ENCODE assay signal across 8 cellular contexts in the genomic region with DNA sequence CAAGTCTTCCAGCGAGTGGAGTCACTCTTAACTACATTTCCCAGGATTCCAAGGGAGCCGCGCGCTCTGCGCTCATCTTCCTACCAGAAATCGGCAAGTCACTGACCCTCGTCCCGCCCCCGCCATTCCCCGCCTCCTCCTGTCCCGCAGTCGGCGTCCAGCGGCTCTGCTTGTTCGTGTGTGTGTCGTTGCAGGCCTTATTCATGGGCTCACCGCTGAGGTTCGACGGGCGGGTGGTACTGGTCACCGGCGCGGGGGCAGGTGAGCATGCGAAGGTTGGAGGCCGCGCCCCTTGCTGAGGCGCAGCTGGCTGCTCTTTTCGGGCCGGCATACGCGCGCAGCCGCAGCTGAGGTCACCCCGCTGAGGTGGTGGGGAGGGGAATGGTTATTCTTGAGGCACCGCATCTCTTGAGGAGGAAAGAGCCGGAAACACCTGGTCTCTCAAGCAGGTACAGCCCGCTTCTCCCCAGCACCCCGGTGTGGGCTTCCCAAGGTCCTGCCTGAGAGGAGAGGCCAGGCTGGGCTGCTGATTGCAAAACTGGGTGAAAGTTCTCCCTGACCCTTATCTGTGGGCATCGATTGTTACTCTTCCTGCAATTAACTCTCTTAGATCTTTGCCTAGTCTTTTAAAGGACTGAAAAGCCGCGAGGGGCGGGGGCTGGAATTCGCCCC. TPM values are rescaled to one million over a fixed set of nuclear protein-coding genes. Genes with fewer than 3 reads are reported as not detected.
DNase-seq lines count a peak whose midpoint lies in the region; ATAC-seq and TF ChIP-seq lines count a peak whose summit lies in the region.

A gene with protein sequence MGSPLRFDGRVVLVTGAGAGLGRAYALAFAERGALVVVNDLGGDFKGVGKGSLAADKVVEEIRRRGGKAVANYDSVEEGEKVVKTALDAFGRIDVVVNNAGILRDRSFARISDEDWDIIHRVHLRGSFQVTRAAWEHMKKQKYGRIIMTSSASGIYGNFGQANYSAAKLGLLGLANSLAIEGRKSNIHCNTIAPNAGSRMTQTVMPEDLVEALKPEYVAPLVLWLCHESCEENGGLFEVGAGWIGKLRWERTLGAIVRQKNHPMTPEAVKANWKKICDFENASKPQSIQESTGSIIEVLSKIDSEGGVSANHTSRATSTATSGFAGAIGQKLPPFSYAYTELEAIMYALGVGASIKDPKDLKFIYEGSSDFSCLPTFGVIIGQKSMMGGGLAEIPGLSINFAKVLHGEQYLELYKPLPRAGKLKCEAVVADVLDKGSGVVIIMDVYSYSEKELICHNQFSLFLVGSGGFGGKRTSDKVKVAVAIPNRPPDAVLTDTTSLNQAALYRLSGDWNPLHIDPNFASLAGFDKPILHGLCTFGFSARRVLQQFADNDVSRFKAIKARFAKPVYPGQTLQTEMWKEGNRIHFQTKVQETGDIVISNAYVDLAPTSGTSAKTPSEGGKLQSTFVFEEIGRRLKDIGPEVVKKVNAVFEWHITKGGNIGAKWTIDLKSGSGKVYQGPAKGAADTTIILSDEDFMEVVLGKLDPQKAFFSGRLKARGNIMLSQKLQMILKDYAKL (plus strand): TSS at position 125 of the 672 bp plus-strand sequence. CDS start 79 bp downstream, at position 204.

- peaks cover 12% of the 10 kb centered on the region; the same call in 1 of the 2 replicates for H3K36me3 ChIP-seq in BLaER1
- H3K36me3 ChIP-seq in left lung, result peaks cover 0 to 13% of the 10 kb centered on the region in 2 donors

- peak within 1 kb of the TSS; percentile 88 for H3K4me3 Mint-ChIP-seq in dendritic cell treated with granulocyte-macrophage colony-stimulating factor and Interleukin-4, amounts not matched to agents 40 ng/mL and 50 ng/mL, for 4 days

- DNase-seq in NCI-H526 treated with DMSO at 0.1 percent for 48 hours (lab: John Stamatoyannopoulos, UW), result peak; percentile 48
- DNase-seq in activated CD4-positive, alpha-beta T cell treated with anti-CD3 and anti-CD28 coated beads, Interleukin-2, amount 50 U/mL, for 1 hour, result peak; percentile 69
- peak; percentile 95 to 98 for DNase-seq in left lung
- peak; percentile 70 to 71 for DNase-seq in stimulated activated CD4-positive, alpha-beta T cell treated with anti-CD3 and anti-CD28 coated beads, Interleukin-2, amount 100 ng/mL, for 48 hours

- H3K4me3 ChIP-seq in BLaER1, result peak within 1 kb of the TSS; percentile 79
- peak within 1 kb of the TSS; percentile 68 to 84 for H3K4me3 ChIP-seq in left lung

- H3K36me3 Mint-ChIP-seq in dendritic cell treated with granulocyte-macrophage colony-stimulating factor and Interleukin-4, amounts not matched to agents 40 ng/mL and 50 ng/mL, for 4 days (ENCODE audit: low read depth), result peaks cover 48% of the 10 kb centered on the region

- ATAC-seq in GM19324 (IDR thresholded peaks at IDR 0.05; ENCODE audit: low FRiP score, unreplicated experiment), result peak; percentile 97
- peak; percentile 93 for ATAC-seq in HG03469 (IDR thresholded peaks at IDR 0.05; ENCODE audit: unreplicated experiment)
- peak; percentile 94 for ATAC-seq in left lung

- H3K27me3 Mint-ChIP-seq in dendritic cell treated with granulocyte-macrophage colony-stimulating factor and Interleukin-4, amounts not matched to agents 40 ng/mL and 50 ng/mL, for 4 days, result peaks cover 2% of the 10 kb centered on the region

- H3K9me3 ChIP-seq in BLaER1, result peaks cover 24% of the 10 kb centered on the region
- H3K9me3 ChIP-seq in left lung, result peaks cover 0 to 3% of the 10 kb centered on the region in 2 donors

- peak within 1 kb of the TSS; percentile 76 for H3K4me2 ChIP-seq in BLaER1

- TF ChIP-seq CTCF in left lung (IDR thresholded peaks at IDR 0.05), result no peak

- no peaks in the 10 kb centered on the region for H3K27me3 ChIP-seq in BLaER1
- H3K27me3 ChIP-seq in left lung, result no peaks in the 10 kb centered on the region

- H3K4me1 Mint-ChIP-seq in dendritic cell treated with granulocyte-macrophage colony-stimulating factor and Interleukin-4, amounts not matched to agents 40 ng/mL and 50 ng/mL, for 4 days (ENCODE audit: low read depth), result peaks cover 48% of the 10 kb centered on the region

- H3K4me1 ChIP-seq in BLaER1 (peaks cover 23% of the 10 kb centered on the region), left lung (peaks cover 8 to 24% of the 10 kb centered on the region in 2 donors)

- H3K9ac ChIP-seq in BLaER1, result peak within 1 kb of the TSS; percentile 80

- peaks cover 26% of the 10 kb centered on the region for H3K9me3 Mint-ChIP-seq in dendritic cell treated with granulocyte-macrophage colony-stimulating factor and Interleukin-4, amounts not matched to agents 40 ng/mL and 50 ng/mL, for 4 days

- H3K27ac Mint-ChIP-seq in dendritic cell treated with granulocyte-macrophage colony-stimulating factor and Interleukin-4, amounts not matched to agents 40 ng/mL and 50 ng/mL, for 4 days, result peak within 1 kb of the TSS; percentile 94

- H3K27ac ChIP-seq in BLaER1 (peak within 1 kb of the TSS; percentile 79), left lung (peak within 1 kb of the TSS; percentile 91 to 93)

- H4K20me1 ChIP-seq in BLaER1, result no peaks in the 10 kb centered on the region

- intact Hi-C loops in dendritic cell treated with granulocyte-macrophage colony-stimulating factor and Interleukin-4, amounts not matched to agents 40 ng/mL and 50 ng/mL, for 4 days (cut with micrococcal nuclease), result loop anchor here (5.0 kb wide), 1 partner anchor 465 kb away; a partner anchor contains a TSS
- intact Hi-C loops in left lung (cut with DNase I), result no loop called here

RNA-seq across cellular contexts. Expression of the gene that starts here (rescaled TPM):
- total RNA-seq in left lung, result 100 to 1,000 TPM; 351 to 413 TPM

Comparison
In these comparisons a context has a peak if more than half of its experiments do, and no peak if none do; other contexts are left out.
1. Peak in every context shown above with its lines: DNase-seq, ATAC-seq, H3K4me3 ChIP-seq and H3K27ac ChIP-seq.